ENCODE assay signal across 21 cellular contexts in genomic region chr20:49112596-49113274, GRCh38.
A peak's percentile ranks its signal among the peaks of the same experiment; 100 is the strongest.
DNase-seq lines count a peak whose midpoint lies in the region; TF ChIP-seq lines count a peak whose summit lies in the region.
"Had no signal": no experiment of that assay in that cellular context is flagged by ENCODE, and none has a peak within 500 bp of the region (broad histone marks: within the 10 kb centered on the region; RNA-seq: fewer than 3 reads in every experiment).

No MANE protein-coding gene starts in this region.

- no peak overlapping the region for H3K4ac ChIP-seq in H9 (ENCODE audit: low read depth, low read length)

- no peak overlapping the region for H3K23ac ChIP-seq in H9 (ENCODE audit: insufficient read length, low read depth, low read length)

- no peak overlapping the region for H4K91ac ChIP-seq in H9 (ENCODE audit: insufficient read length, low read depth, low read length)

- no peaks in the 10 kb centered on the region for H4K20me1 ChIP-seq in H9 (ENCODE audit: control insufficient read depth, insufficient read depth, insufficient read length)

- H3K9me3 Mint-ChIP-seq in H9: no peaks in the 10 kb centered on the region
- peaks cover 3% of the 10 kb centered on the region for H3K9me3 Mint-ChIP-seq in nephron progenitor cell
- H3K9me3 Mint-ChIP-seq: stimulated activated naive B cell treated with anti-CD40 and anti-IgM and Interleukin-4, amounts not matched to agents 10 μg/mL and 1 μg/mL and 100 μg/mL, for 72 hours had no signal

- H3K27ac ChIP-seq in H9 (ENCODE audit: insufficient read length, low read depth, low read length) (no peak overlapping the region), brain microvascular endothelial cell (no peak overlapping the region)
- H3K27ac ChIP-seq: cardiac muscle cell, thoracic aorta had no signal

- H3K4me3 ChIP-seq in brain microvascular endothelial cell (ENCODE audit: low read depth, low read length): no peak overlapping the region
- H3K4me3 ChIP-seq: cardiac muscle cell, lung, MG63, thoracic aorta had no signal

- no peaks in the 10 kb centered on the region for H3K27me3 Mint-ChIP-seq in H9 (ENCODE audit: low read depth)
- no peaks in the 10 kb centered on the region for H3K27me3 Mint-ChIP-seq in nephron progenitor cell (ENCODE audit: low read depth, poor library complexity)
- H3K27me3 Mint-ChIP-seq: activated CD8-positive, alpha-beta memory T cell treated with anti-CD3 and anti-CD28 coated beads, Interleukin-2, amount 10 ng/mL, durations not matched to agents 7 days and 5 days; stimulated activated naive B cell treated with anti-CD40 and anti-IgM and Interleukin-4, amounts not matched to agents 10 μg/mL and 1 μg/mL and 100 μg/mL, for 72 hours had no signal

- TF ChIP-seq CTCF in H9 (conservative IDR thresholded peaks at IDR 0.05): no peak
- no peak for TF ChIP-seq CTCF in brain microvascular endothelial cell (IDR thresholded peaks at IDR 0.05; ENCODE audit: low read depth, low read length, missing control alignments)
- no peak for TF ChIP-seq CTCF in nephron progenitor cell (IDR thresholded peaks at IDR 0.05)

- H3K79me1 ChIP-seq in H9 (ENCODE audit: insufficient read depth, low read depth, low read length, poor library complexity, severe bottlenecking): no peaks in the 10 kb centered on the region

- H3K27me3 ChIP-seq in H9 (ENCODE audit: insufficient read depth, low read length) (no peaks in the 10 kb centered on the region), brain microvascular endothelial cell (replicated peaks) (no peaks in the 10 kb centered on the region)
- H3K27me3 ChIP-seq: cardiac muscle cell, MG63 had no signal

- H2BK20ac ChIP-seq in H9 (ENCODE audit: low read depth, low read length, poor library complexity, severe bottlenecking): no peak overlapping the region

- no peak overlapping the region for H3K18ac ChIP-seq in H9 (ENCODE audit: insufficient read length, low read depth, low read length)

- H2BK5ac ChIP-seq in H9 (ENCODE audit: insufficient read length, low read length): no peak overlapping the region

- no peak overlapping the region for H2BK15ac ChIP-seq in H9 (ENCODE audit: low read depth, low read length)

- no peak overlapping the region for H4K5ac ChIP-seq in H9 (ENCODE audit: insufficient read length, low read depth, low read length)

- H3K4me1 ChIP-seq in H9 (ENCODE audit: insufficient read depth, low read length): no peaks in the 10 kb centered on the region

- H2AK5ac ChIP-seq in H9 (ENCODE audit: insufficient read length, low read length): no peak overlapping the region

- peak; percentile 80 for DNase-seq in COLO829 (ENCODE audit: low spot score)
- no peak for DNase-seq in H9
- DNase-seq in brain microvascular endothelial cell: peak; percentile 59
- no peak for DNase-seq in nephron progenitor cell
- DNase-seq in DMS153 (lab: John Stamatoyannopoulos, UW): no peak
- no peak for DNase-seq in HuH-7 (ENCODE audit: low spot score)
- DNase-seq in G401 (ENCODE audit: low spot score): no peak
- DNase-seq: activated CD4-positive, CD25-positive, alpha-beta regulatory T cell treated with anti-CD3 and anti-CD28 coated beads, Interleukin-2, amount 50 U/mL, for 72 hours; activated CD8-positive, alpha-beta memory T cell treated with anti-CD3 and anti-CD28 coated beads, Interleukin-2, amount 10 ng/mL, durations not matched to agents 7 days and 5 days; activated effector memory CD4-positive, alpha-beta T cell treated with Interleukin-2 at 50 U/mL for 16 hours; kidney; MG63; NCI-H1436 treated with DMSO at 0.1 percent for 48 hours; NCI-H2171 treated with DMSO at 0.1 percent for 48 hours; NCI-H526; posterior cingulate gyrus; stimulated activated CD4-positive, alpha-beta T cell treated with anti-CD3 and anti-CD28 coated beads, Interleukin-1b, Interleukin-23, amount 100 ng/mL, for 48 hours; stimulated activated naive B cell treated with anti-CD40 and anti-IgM and Interleukin-4, amounts not matched to agents 10 μg/mL and 1 μg/mL and 100 μg/mL, for 72 hours had no signal

- H3K36me3 Mint-ChIP-seq in H9 (ENCODE audit: insufficient read depth in 1 of 3, low read depth in 3 of 3) (peaks cover 31 to 57% (median 56%) of the 10 kb centered on the region in 3 experiments; a peak in 6 of 7 replicates), nephron progenitor cell (ENCODE audit: low read depth) (peaks cover 77% of the 10 kb centered on the region)

- no peak overlapping the region for H2BK12ac ChIP-seq in H9 (ENCODE audit: insufficient read length, low read depth, low read length)

- WGBS in H9 (ENCODE audit: extremely low coverage, insufficient read length, low lambda C conversion rate): no CpG with 5 or more reads among the region's 15 CpGs

- no peak overlapping the region for H2AFZ ChIP-seq in H9 (ENCODE audit: low read length)

- no peak overlapping the region for H3K4me2 ChIP-seq in H9 (ENCODE audit: insufficient read depth, insufficient read length, low read length)

- no peak overlapping the region for H3K56ac ChIP-seq in H9 (ENCODE audit: insufficient read length, low read depth, low read length)

- in situ Hi-C loops in brain microvascular endothelial cell (cut with HindIII; ENCODE audit: low pct_ligation_motif_present, low sequenced_read_pairs): no loop called here
- in situ Hi-C loops in G401 (cut with HindIII; ENCODE audit: low sequenced_read_pairs): no loop called here

- H2BK120ac ChIP-seq in H9 (ENCODE audit: low read depth, low read length, poor library complexity, severe bottlenecking): no peak overlapping the region

- no peak overlapping the region for H3K14ac ChIP-seq in H9 (ENCODE audit: insufficient read depth, low read length)

- no peaks in the 10 kb centered on the region for H3K9me3 ChIP-seq in H9 (ENCODE audit: control insufficient read depth, low read depth, low read length)
- H3K9me3 ChIP-seq: MG63, thoracic aorta had no signal

- H3K9ac ChIP-seq in H9 (ENCODE audit: extremely low read depth, insufficient read length, low read length): no peak overlapping the region

- no peaks in the 10 kb centered on the region for H3K79me2 ChIP-seq in H9 (ENCODE audit: insufficient read depth, low read length)

- H3K4me3 Mint-ChIP-seq in H9 (no peak overlapping the region), nephron progenitor cell (no peak overlapping the region)
- H3K4me3 Mint-ChIP-seq: activated CD8-positive, alpha-beta memory T cell treated with anti-CD3 and anti-CD28 coated beads, Interleukin-2, amount 10 ng/mL, durations not matched to agents 7 days and 5 days; stimulated activated naive B cell treated with anti-CD40 and anti-IgM and Interleukin-4, amounts not matched to agents 10 μg/mL and 1 μg/mL and 100 μg/mL, for 72 hours had no signal

- H3K4me1 Mint-ChIP-seq in H9 (no peaks in the 10 kb centered on the region), nephron progenitor cell (peaks cover 5% of the 10 kb centered on the region)
- H3K4me1 Mint-ChIP-seq: activated CD8-positive, alpha-beta memory T cell treated with anti-CD3 and anti-CD28 coated beads, Interleukin-2, amount 10 ng/mL, durations not matched to agents 7 days and 5 days had no signal

- H4K8ac ChIP-seq in H9 (replicated peaks; ENCODE audit: insufficient read length, low read depth, low read length): no peak overlapping the region

- H3K23me2 ChIP-seq in H9 (ENCODE audit: insufficient read length, low read depth, low read length, poor library complexity, severe bottlenecking): no peaks in the 10 kb centered on the region

- H3T11ph ChIP-seq in H9 (ENCODE audit: low read length): no peak overlapping the region

- H3K27ac Mint-ChIP-seq in H9: peak overlapping the region; percentile 2 to 52 (median 19); a peak in 5 of 7 replicates
- H3K27ac Mint-ChIP-seq in nephron progenitor cell: peak overlapping the region; percentile 84
- H3K27ac Mint-ChIP-seq: activated CD8-positive, alpha-beta memory T cell treated with anti-CD3 and anti-CD28 coated beads, Interleukin-2, amount 10 ng/mL, durations not matched to agents 7 days and 5 days; stimulated activated naive B cell treated with anti-CD40 and anti-IgM and Interleukin-4, amounts not matched to agents 10 μg/mL and 1 μg/mL and 100 μg/mL, for 72 hours had no signal

- H3K36me3 ChIP-seq in brain microvascular endothelial cell (replicated peaks): peaks cover 43% of the 10 kb centered on the region

Comparison
In these comparisons a context has a peak if more than half of its experiments do, and no peak if none do; other contexts are left out.
1. DNase-seq: peak in COLO829 (single experiment) and brain microvascular endothelial cell (single experiment); none in H9 (single experiment), nephron progenitor cell (single experiment), DMS153 (single experiment), HuH-7 (single experiment) and G401 (single experiment).